17 cellular contexts compared by ENCODE assay signal in genomic region chr12:19465711-19466110, GRCh38. TPM values are rescaled to one million over a fixed set of nuclear protein-coding genes. Genes with fewer than 3 reads are reported as not detected.
DNase-seq lines count a peak whose midpoint lies in the region; ATAC-seq, FAIRE-seq and TF ChIP-seq lines count a peak whose summit lies in the region.
"Had no signal": no experiment of that assay in that cellular context is flagged by ENCODE, and none has a peak within 500 bp of the region (broad histone marks: within the 10 kb centered on the region; RNA-seq: fewer than 3 reads in every experiment).

No MANE protein-coding gene starts in this region.

- no peak overlapping the region for H3K4me3 ChIP-seq in A549

- DNase-seq in A549 (ENCODE audit: low read depth in 1 of 2, low spot score in 1 of 2) (no peak), H9 (no peak), NCI-H748 (lab: John Stamatoyannopoulos, UW; ENCODE audit: unreplicated experiment) (no peak)
- no peak for DNase-seq in stimulated activated effector memory CD8-positive, alpha-beta T cell treated with anti-CD3 and anti-CD28 coated beads, Interleukin-12 subunit alpha, Interleukin-12 subunit beta, amount 100 ng/mL, for 72 hours (ENCODE audit: low spot score in 2 of 2)
- DNase-seq: BE2C; CD4-positive, alpha-beta memory T cell; DMS79; EL had no signal

- no peak overlapping the region for H4K5ac ChIP-seq in H9 (ENCODE audit: insufficient read length, low read depth, low read length)

- H3K36me3 Mint-ChIP-seq in H9 (ENCODE audit: insufficient read depth in 1 of 3, low read depth in 3 of 3) (peaks cover 46 to 77% (median 73%) of the 10 kb centered on the region in 3 experiments; a peak in 6 of 7 replicates), brain (peaks cover 89% of the 10 kb centered on the region)
- peaks cover 93% of the 10 kb centered on the region for H3K36me3 Mint-ChIP-seq in stimulated activated effector memory CD8-positive, alpha-beta T cell treated with anti-CD3 and anti-CD28 coated beads, Interleukin-12 subunit alpha, Interleukin-12 subunit beta, amount 100 ng/mL, for 72 hours

- H3K9ac ChIP-seq in H9 (ENCODE audit: extremely low read depth, insufficient read length, low read length), result no peak overlapping the region

- no peak overlapping the region for H2BK20ac ChIP-seq in H9 (ENCODE audit: low read depth, low read length, poor library complexity, severe bottlenecking)

- no peak overlapping the region for H2AFZ ChIP-seq in H9 (ENCODE audit: low read length)

- peaks cover 13% of the 10 kb centered on the region; the same call in 1 of the 2 replicates for H3K79me2 ChIP-seq in H9 (ENCODE audit: insufficient read depth, low read length)

- no peak overlapping the region for H2AK5ac ChIP-seq in H9 (ENCODE audit: insufficient read length, low read length)

- H3K4me1 ChIP-seq in A549, result 0 out of 3 replicates have a peak, but pooled peaks cover 4% of the 10 kb centered on the region
- no peaks in the 10 kb centered on the region for H3K4me1 ChIP-seq in H9 (ENCODE audit: insufficient read depth, low read length)
- H3K4me1 ChIP-seq: BE2C had no signal

- H3K9me3 ChIP-seq in A549, result no peaks in the 10 kb centered on the region
- H3K9me3 ChIP-seq in H9 (ENCODE audit: control insufficient read depth, low read depth, low read length), result no peaks in the 10 kb centered on the region
- H3K9me3 ChIP-seq: BE2C had no signal

- TF ChIP-seq RAD21 in A549 (conservative IDR thresholded peaks at IDR 0.05 in 1 of 2, IDR thresholded peaks at IDR 0.05 in 1 of 2), result no peak

- H4K8ac ChIP-seq in H9 (replicated peaks; ENCODE audit: insufficient read length, low read depth, low read length), result no peak overlapping the region

- no peak overlapping the region for H3T11ph ChIP-seq in H9 (ENCODE audit: low read length)

- H2BK120ac ChIP-seq in H9 (ENCODE audit: low read depth, low read length, poor library complexity, severe bottlenecking), result no peak overlapping the region

- H3K18ac ChIP-seq in H9 (ENCODE audit: insufficient read length, low read depth, low read length), result no peak overlapping the region

- no peak overlapping the region for H3K4ac ChIP-seq in H9 (ENCODE audit: low read depth, low read length)

- ATAC-seq in A549 (no peak), HG02610 (IDR thresholded peaks at IDR 0.05; ENCODE audit: unreplicated experiment) (no peak), HG03025 (IDR thresholded peaks at IDR 0.05; ENCODE audit: low FRiP score, unreplicated experiment) (no peak)
- no peak for ATAC-seq in stimulated activated effector memory CD8-positive, alpha-beta T cell treated with anti-CD3 and anti-CD28 coated beads, Interleukin-12 subunit alpha, Interleukin-12 subunit beta, amount 100 ng/mL, for 72 hours

- no peaks in the 10 kb centered on the region for H3K9me3 Mint-ChIP-seq in H9
- H3K9me3 Mint-ChIP-seq in brain, result no peaks in the 10 kb centered on the region
- H3K9me3 Mint-ChIP-seq in stimulated activated effector memory CD8-positive, alpha-beta T cell treated with anti-CD3 and anti-CD28 coated beads, Interleukin-12 subunit alpha, Interleukin-12 subunit beta, amount 100 ng/mL, for 72 hours, result no peaks in the 10 kb centered on the region
- H3K9me3 Mint-ChIP-seq: CD4-positive, alpha-beta memory T cell had no signal

- H4K91ac ChIP-seq in H9 (ENCODE audit: insufficient read length, low read depth, low read length), result no peak overlapping the region

- H3K56ac ChIP-seq in H9 (ENCODE audit: insufficient read length, low read depth, low read length), result no peak overlapping the region

- TF ChIP-seq CTCF in A549 (IDR thresholded peaks at IDR 0.05) (no peak), H9 (conservative IDR thresholded peaks at IDR 0.05) (no peak), brain (conservative IDR thresholded peaks at IDR 0.05) (no peak)

- no peak overlapping the region for H2BK15ac ChIP-seq in H9 (ENCODE audit: low read depth, low read length)

- no peak overlapping the region for H3K23ac ChIP-seq in H9 (ENCODE audit: insufficient read length, low read depth, low read length)

- peaks cover 2 to 4% of the 10 kb centered on the region in 2 experiments; a peak in 2 of 4 replicates for H3K4me1 Mint-ChIP-seq in H9
- peaks cover 24% of the 10 kb centered on the region for H3K4me1 Mint-ChIP-seq in brain
- H3K4me1 Mint-ChIP-seq in stimulated activated effector memory CD8-positive, alpha-beta T cell treated with anti-CD3 and anti-CD28 coated beads, Interleukin-12 subunit alpha, Interleukin-12 subunit beta, amount 100 ng/mL, for 72 hours, result peaks cover 35% of the 10 kb centered on the region

- TF ChIP-seq POLR2A in A549 (IDR thresholded peaks at IDR 0.05; ENCODE audit: low read length), result no peak

- H2BK12ac ChIP-seq in H9 (ENCODE audit: insufficient read length, low read depth, low read length), result no peak overlapping the region

- 96% methylated on average over 6 of the region's 6 CpGs for WGBS in A549 (ENCODE audit: missing lambda C conversion rate)
- no CpG with 5 or more reads among the region's 6 CpGs for WGBS in H9 (ENCODE audit: extremely low coverage, insufficient read length, low lambda C conversion rate)

- H2BK5ac ChIP-seq in H9 (ENCODE audit: insufficient read length, low read length), result no peak overlapping the region

- H3K27ac Mint-ChIP-seq in H9 (peak overlapping the region in 2 of 3 experiments; percentile 86 to 87; a peak in 3 of 7 replicates), brain (peak overlapping the region in 3 of 5 experiments; percentile 48 to 66 (median 64))
- H3K27ac Mint-ChIP-seq in stimulated activated effector memory CD8-positive, alpha-beta T cell treated with anti-CD3 and anti-CD28 coated beads, Interleukin-12 subunit alpha, Interleukin-12 subunit beta, amount 100 ng/mL, for 72 hours, result peak overlapping the region; percentile 59

- H3K27me3 Mint-ChIP-seq in H9 (ENCODE audit: low read depth) (no peaks in the 10 kb centered on the region), brain (no peaks in the 10 kb centered on the region)
- H3K27me3 Mint-ChIP-seq: CD4-positive, alpha-beta memory T cell had no signal

- H3K4me2 ChIP-seq in A549 (no peak overlapping the region), H9 (ENCODE audit: insufficient read depth, insufficient read length, low read length) (no peak overlapping the region)

- H3K27ac ChIP-seq in A549, result no peak overlapping the region
- no peak overlapping the region for H3K27ac ChIP-seq in H9 (ENCODE audit: insufficient read length, low read depth, low read length)
- H3K27ac ChIP-seq: C4-2B had no signal

- H4K20me1 ChIP-seq in H9 (ENCODE audit: control insufficient read depth, insufficient read depth, insufficient read length), result no peaks in the 10 kb centered on the region

- H3K79me1 ChIP-seq in H9 (ENCODE audit: insufficient read depth, low read depth, low read length, poor library complexity, severe bottlenecking), result peaks cover 7% of the 10 kb centered on the region

- CTCF ChIA-PET in A549 (lab: Yijun Ruan, JAX), result no interaction called here

- POLR2A ChIA-PET in A549 (lab: Yijun Ruan, JAX), result no interaction called here

- FAIRE-seq in A549 (lab: Jason Lieb, UNC), result no peak
- FAIRE-seq: A204.1, G401.6, GM12892, GM19239, H54 had no signal

- H3K23me2 ChIP-seq in H9 (ENCODE audit: insufficient read length, low read depth, low read length, poor library complexity, severe bottlenecking), result no peaks in the 10 kb centered on the region

- H3K14ac ChIP-seq in H9 (ENCODE audit: insufficient read depth, low read length), result no peak overlapping the region

- H3K4me3 Mint-ChIP-seq in H9, result no peak overlapping the region
- H3K4me3 Mint-ChIP-seq in brain, result no peak overlapping the region
- H3K4me3 Mint-ChIP-seq in stimulated activated effector memory CD8-positive, alpha-beta T cell treated with anti-CD3 and anti-CD28 coated beads, Interleukin-12 subunit alpha, Interleukin-12 subunit beta, amount 100 ng/mL, for 72 hours, result no peak overlapping the region
- H3K4me3 Mint-ChIP-seq: CD4-positive, alpha-beta memory T cell had no signal

- no peaks in the 10 kb centered on the region for H3K27me3 ChIP-seq in H9 (ENCODE audit: insufficient read depth, low read length)
- H3K27me3 ChIP-seq: BE2C had no signal

- TF ChIP-seq EP300 in A549 (IDR thresholded peaks at IDR 0.05), result no peak

TF ChIP-seq in A549, 52 proteins besides CTCF, POLR2A, EP300 and RAD21:
- TF ChIP-seq FOSL2 (IDR thresholded peaks at IDR 0.05) (no peak), FOSL2 (CRISPR knock-in tag; IDR thresholded peaks at IDR 0.05) (no peak), HOXB13 (CRISPR knock-in tag; IDR thresholded peaks at IDR 0.05; ENCODE audit: low read depth) (no peak), KDM5A (IDR thresholded peaks at IDR 0.05) (no peak), KDM1A (IDR thresholded peaks at IDR 0.05; ENCODE audit: low read depth) (no peak), MAFK (IDR thresholded peaks at IDR 0.05; ENCODE audit: partially characterized antibody) (peak; percentile 73)

RNA-seq across cellular contexts. Expression of gene AEBP2, which starts 26.4 kb away (rescaled TPM):
- 23.5 and 34.5 TPM in 2 replicates for polyA plus RNA-seq in A549 (2011; rRNA removed)
- polyA plus RNA-seq in A549 (2012; cell fraction: cytosol; rRNA removed), result 7.8 and 9.9 TPM in 2 replicates
- 2.6 and 5.3 TPM in 2 replicates for polyA plus RNA-seq in A549 (2012; cell fraction: nucleus; rRNA removed)
- polyA plus RNA-seq in A549 (2017; fragmentation: RNase III; extraction: RNeasy Plus Mini Kit Qiagen cat#74134 plus additional on column Dnase treatment), result 27.3 to 28.8 TPM (median 28.0 TPM) in 3 replicates
- 21.6 and 22.2 TPM in 2 replicates for polyA minus RNA-seq in A549 (2011; rRNA and poly(A)+ RNA removed)
- 82.6 and 82.8 TPM in 2 replicates for total RNA-seq in H9 (2021)
- 6.4 TPM for polyA plus RNA-seq in brain (ENCODE audit: insufficient read depth, low read depth, low replicate concordance)
